In genomic region chr2:227351639-227352038, GRCh38 we compare ENCODE assay signal across 11 cellular contexts. TPM values are rescaled to one million over a fixed set of nuclear protein-coding genes. Genes with fewer than 3 reads are reported as not detected.
DNase-seq lines count a peak whose midpoint lies in the region; ATAC-seq and TF ChIP-seq lines count a peak whose summit lies in the region.
"Had no signal": no experiment of that assay in that cellular context is flagged by ENCODE, and none has a peak within 500 bp of the region (broad histone marks: within the 10 kb centered on the region; RNA-seq: fewer than 3 reads in every experiment).

No MANE protein-coding gene starts in this region.

- H3K4me3 Mint-ChIP-seq in activated T-helper 17 cell treated with anti-CD3 and anti-CD28 coated beads, Interleukin-2, amount 50 U/mL, for 72 hours, result peak overlapping the region; percentile 37
- H3K4me3 Mint-ChIP-seq: T-cell had no signal

- H3K4me1 ChIP-seq in gastroesophageal sphincter (no peaks in the 10 kb centered on the region), mucosa of descending colon (ENCODE audit: low read depth) (no peaks in the 10 kb centered on the region)

- in situ Hi-C loops in GM13976 (cut with MboI; ENCODE audit: low sequenced_read_pairs, unreplicated experiment), result no loop called here

- TF ChIP-seq POLR2A in gastroesophageal sphincter (IDR thresholded peaks at IDR 0.05), result no peak

- no peak for TF ChIP-seq EP300 in gastroesophageal sphincter (IDR thresholded peaks at IDR 0.05)

- intact Hi-C loops in mucosa of descending colon (cut with DNase I, micrococcal nuclease), result no loop called here

- H3K27ac Mint-ChIP-seq in activated T-helper 17 cell treated with anti-CD3 and anti-CD28 coated beads, Interleukin-2, amount 50 U/mL, for 72 hours, result peak overlapping the region; percentile 58

- H3K36me3 Mint-ChIP-seq in activated T-helper 17 cell treated with anti-CD3 and anti-CD28 coated beads, Interleukin-2, amount 50 U/mL, for 72 hours (ENCODE audit: low read depth), result peaks cover 83% of the 10 kb centered on the region

- H3K4me1 Mint-ChIP-seq in activated T-helper 17 cell treated with anti-CD3 and anti-CD28 coated beads, Interleukin-2, amount 50 U/mL, for 72 hours, result peaks cover 4% of the 10 kb centered on the region
- H3K4me1 Mint-ChIP-seq: T-cell had no signal

- H3K36me3 ChIP-seq in gastroesophageal sphincter (peaks cover 0 to 48% of the 10 kb centered on the region in 2 donors), mucosa of descending colon (ENCODE audit: low read depth) (no peaks in the 10 kb centered on the region)

- no peak overlapping the region for H3K27ac ChIP-seq in gastroesophageal sphincter
- H3K27ac ChIP-seq: body of pancreas had no signal

- DNase-seq in GM13976 (ENCODE audit: low spot score), result peak; percentile 25
- no peak for DNase-seq in mucosa of descending colon
- DNase-seq in NCI-H524 treated with DMSO at 0.1 percent for 48 hours (lab: John Stamatoyannopoulos, UW), result no peak
- DNase-seq: body of pancreas, NCI-H82, T-cell had no signal

- TF ChIP-seq CTCF in GM13976 (IDR thresholded peaks at IDR 0.05; ENCODE audit: borderline replicate concordance, control extremely low read depth, extremely low read depth, insufficient read depth, missing control alignments), result no peak
- no peak for TF ChIP-seq CTCF in gastroesophageal sphincter (IDR thresholded peaks at IDR 0.05)
- no peak for TF ChIP-seq CTCF in mucosa of descending colon (IDR thresholded peaks at IDR 0.05)

- no peaks in the 10 kb centered on the region for H3K27me3 Mint-ChIP-seq in activated T-helper 17 cell treated with anti-CD3 and anti-CD28 coated beads, Interleukin-2, amount 50 U/mL, for 72 hours
- H3K27me3 Mint-ChIP-seq: T-cell had no signal

- ATAC-seq in GM19351 (IDR thresholded peaks at IDR 0.05; ENCODE audit: unreplicated experiment) (peak; percentile 81), HG02852 (IDR thresholded peaks at IDR 0.05; ENCODE audit: unreplicated experiment) (peak; percentile 93), gastroesophageal sphincter (no peak), HG03280 (IDR thresholded peaks at IDR 0.05; ENCODE audit: unreplicated experiment) (no peak), mucosa of descending colon (no peak)
- peak; percentile 86 for ATAC-seq in activated T-helper 17 cell treated with anti-CD3 and anti-CD28 coated beads, Interleukin-2, amount 50 U/mL, for 72 hours (replicated peaks)
- ATAC-seq: body of pancreas, T-cell had no signal

- H3K9me3 Mint-ChIP-seq in activated T-helper 17 cell treated with anti-CD3 and anti-CD28 coated beads, Interleukin-2, amount 50 U/mL, for 72 hours, result no peaks in the 10 kb centered on the region
- H3K9me3 Mint-ChIP-seq: T-cell had no signal

- H3K9me3 ChIP-seq in gastroesophageal sphincter (no peaks in the 10 kb centered on the region), mucosa of descending colon (no peaks in the 10 kb centered on the region)
- H3K9me3 ChIP-seq: body of pancreas had no signal

- H3K27me3 ChIP-seq in gastroesophageal sphincter, result no peaks in the 10 kb centered on the region
- H3K27me3 ChIP-seq: body of pancreas had no signal

- H3K4me3 ChIP-seq in gastroesophageal sphincter, result no peak overlapping the region
- no peak overlapping the region for H3K4me3 ChIP-seq in mucosa of descending colon
- H3K4me3 ChIP-seq: body of pancreas had no signal

- 51 to 67% methylated on average over 3 to 4 of the region's 4 CpGs for WGBS in gastroesophageal sphincter (ENCODE audit: low coverage in 1 of 2), 2 donors

RNA-seq across cellular contexts. Expression of gene MFF, which starts 26.6 kb away (rescaled TPM):
- 10 to 100 TPM; 75.9 to 77.9 TPM for total RNA-seq in activated T-helper 17 cell treated with anti-CD3 and anti-CD28 coated beads, Interleukin-2, amount 50 U/mL, for 72 hours
- total RNA-seq in gastroesophageal sphincter (100 to 1,000 TPM; 106 to 140 (median 118) TPM), mucosa of descending colon (10 to 100 TPM; 73.3 to 80.2 (median 77.0) TPM)

RNA-seq across cellular contexts. Expression of gene TM4SF20, which starts 27.5 kb away (rescaled TPM):
- total RNA-seq in activated T-helper 17 cell treated with anti-CD3 and anti-CD28 coated beads, Interleukin-2, amount 50 U/mL, for 72 hours, result not detected
- total RNA-seq in gastroesophageal sphincter (not detected), mucosa of descending colon (10 to 100 TPM in 1 of 3 donors, 1 to 10 TPM in 2; 3.9 to 12.6 (median 9.1) TPM)
- total RNA-seq: body of pancreas, T-cell had no signal

RNA-seq across cellular contexts. Expression of gene SCYGR1, which starts 36.1 kb away (rescaled TPM):
- not detected for total RNA-seq in activated T-helper 17 cell treated with anti-CD3 and anti-CD28 coated beads, Interleukin-2, amount 50 U/mL, for 72 hours
- total RNA-seq in gastroesophageal sphincter (not detected), mucosa of descending colon (not detected)
- total RNA-seq: body of pancreas, T-cell had no signal

Comparison
In these comparisons a context has a peak if more than half of its experiments do, and no peak if none do; other contexts are left out.
1. ATAC-seq: peak in GM19351 (single experiment), HG02852 (single experiment) and activated T-helper 17 cell treated with anti-CD3 and anti-CD28 coated beads, Interleukin-2, amount 50 U/mL, for 72 hours (single experiment); none in gastroesophageal sphincter (single experiment), HG03280 (single experiment) and mucosa of descending colon (single experiment).
2. RNA of gene TM4SF20, which starts 27.5 kb away (total RNA-seq): 3.9 to 12.6 TPM in mucosa of descending colon; not detected in activated T-helper 17 cell treated with anti-CD3 and anti-CD28 coated beads, Interleukin-2, amount 50 U/mL, for 72 hours and not detected in gastroesophageal sphincter; every median in the first group is over 4 times any median in the second.